In the genomic region with DNA sequence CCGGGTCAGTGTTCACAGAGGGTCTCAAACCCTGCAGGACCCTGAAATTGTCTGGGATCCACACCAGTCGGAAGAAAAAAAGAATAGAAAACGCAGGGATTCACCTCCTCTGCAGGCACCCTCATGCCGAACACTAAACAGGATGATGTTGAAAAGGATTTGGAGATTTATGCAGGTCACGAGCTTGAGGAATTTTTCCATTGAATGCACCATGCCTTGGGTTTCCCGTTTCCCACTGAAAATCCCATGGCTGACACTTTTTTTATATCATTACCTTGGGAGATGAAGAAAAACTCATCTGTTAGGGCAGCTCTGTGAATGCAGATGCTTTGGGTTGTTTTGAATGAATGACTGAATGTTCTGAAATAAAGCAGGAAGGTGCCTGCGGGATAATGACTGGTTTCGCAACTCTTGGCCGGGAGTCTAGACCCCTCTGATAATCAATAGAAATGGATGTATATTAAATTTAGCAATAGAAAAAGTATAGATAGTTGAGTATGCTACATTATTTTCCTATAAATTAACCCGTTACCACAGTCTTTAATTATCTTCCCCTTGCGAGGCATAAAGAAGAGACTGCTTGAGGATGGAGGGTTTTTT, we compare ENCODE assay signal across 22 cellular contexts.
A peak's percentile ranks its signal among the peaks of the same experiment; 100 is the strongest.
DNase-seq lines count a peak whose midpoint lies in the region; ATAC-seq and TF ChIP-seq lines count a peak whose summit lies in the region.
"Had no signal": no experiment of that assay in that cellular context is flagged by ENCODE, and none has a peak within 500 bp of the region (broad histone marks: within the 10 kb centered on the region; RNA-seq: fewer than 3 reads in every experiment).

No MANE protein-coding gene starts in this region.

- H3K23ac ChIP-seq in mesenchymal stem cell (ENCODE audit: low read length in 2 of 2), result no peak overlapping the region

- H3K27me3 ChIP-seq in HUES6 (ENCODE audit: control insufficient read depth, insufficient read depth, low read length) (peaks cover 35% of the 10 kb centered on the region), mesenchymal stem cell (ENCODE audit: control insufficient read depth in 1 of 2, insufficient read depth in 1 of 2, low read length in 2 of 2) (peaks cover 41 to 58% of the 10 kb centered on the region in 2 experiments), gastrocnemius medialis (no peaks in the 10 kb centered on the region)

- H2BK12ac ChIP-seq in mesenchymal stem cell (ENCODE audit: low read length in 2 of 2), result peak overlapping the region in 1 of 2 experiments; percentile 68

- DNase-seq in coronary artery (ENCODE audit: low spot score), result no peak
- no peak for DNase-seq in mesenchymal stem cell
- no peak for DNase-seq in gastrocnemius medialis
- DNase-seq in activated CD4-positive, alpha-beta T cell treated with anti-CD3 and anti-CD28 coated beads, Interleukin-2, amount 10 ng/mL, durations not matched to agents 7 days and 5 days, result no peak
- no peak for DNase-seq in NCI-H1105 treated with DMSO at 0.1 percent for 48 hours (lab: John Stamatoyannopoulos, UW)
- no peak for DNase-seq in effector memory CD8-positive, alpha-beta T cell
- DNase-seq: activated CD4-positive, CD25-positive, alpha-beta regulatory T cell treated with anti-CD3 and anti-CD28 coated beads, Interleukin-2, amount 50 U/mL, for 72 hours; activated CD8-positive, alpha-beta memory T cell treated with anti-CD3 and anti-CD28 coated beads, Interleukin-2, amount 10 ng/mL, durations not matched to agents 7 days and 5 days; activated effector memory CD4-positive, alpha-beta T cell treated with anti-CD3 and anti-CD28 coated beads, Interleukin-2, amount 50 U/mL, for 16 hours; DMS 273 treated with DMSO at 0.1 percent for 48 hours; foreskin melanocyte; immature natural killer cell; MM.1S; NCI-H187; NCI-H510A treated with DMSO at 0.1 percent for 48 hours; occipital lobe; OCI-M1; SHP77 treated with DMSO at 0.1 percent for 48 hours; stimulated activated CD4-positive, alpha-beta T cell treated with anti-CD3 and anti-CD28 coated beads, Interleukin-4, amount 100 ng/mL, for 1 hour; T-helper 17 cell had no signal

- no peaks in the 10 kb centered on the region for H3K79me1 ChIP-seq in mesenchymal stem cell (replicated peaks; ENCODE audit: low read length, poor library complexity, severe bottlenecking)

- H3K4me1 Mint-ChIP-seq in activated CD4-positive, alpha-beta T cell treated with anti-CD3 and anti-CD28 coated beads, Interleukin-2, amount 10 ng/mL, durations not matched to agents 7 days and 5 days, result no peaks in the 10 kb centered on the region
- peaks cover 0 to 5% of the 10 kb centered on the region in 2 donors for H3K4me1 Mint-ChIP-seq in effector memory CD8-positive, alpha-beta T cell (ENCODE audit: low read depth in 2 of 2)
- H3K4me1 Mint-ChIP-seq: activated CD8-positive, alpha-beta memory T cell treated with anti-CD3 and anti-CD28 coated beads, Interleukin-2, amount 10 ng/mL, durations not matched to agents 7 days and 5 days; immature natural killer cell; T-helper 17 cell had no signal

- no peak for ATAC-seq in gastrocnemius medialis
- no peak for ATAC-seq in HG02884 (IDR thresholded peaks at IDR 0.05; ENCODE audit: unreplicated experiment)
- ATAC-seq in effector memory CD8-positive, alpha-beta T cell (replicated peaks), result no peak
- ATAC-seq: activated CD8-positive, alpha-beta memory T cell treated with anti-CD3 and anti-CD28 coated beads, Interleukin-2, amount 10 ng/mL, durations not matched to agents 7 days and 5 days; T-helper 17 cell had no signal

- H3K4me2 ChIP-seq in mesenchymal stem cell (ENCODE audit: low read length, poor library complexity, severe bottlenecking), result peak overlapping the region; percentile 94

- no peaks in the 10 kb centered on the region for H3K36me3 Mint-ChIP-seq in activated CD4-positive, alpha-beta T cell treated with anti-CD3 and anti-CD28 coated beads, Interleukin-2, amount 10 ng/mL, durations not matched to agents 7 days and 5 days (ENCODE audit: low read depth)
- peaks cover 3% of the 10 kb centered on the region for H3K36me3 Mint-ChIP-seq in effector memory CD8-positive, alpha-beta T cell (ENCODE audit: insufficient read depth)
- H3K36me3 Mint-ChIP-seq: activated CD8-positive, alpha-beta memory T cell treated with anti-CD3 and anti-CD28 coated beads, Interleukin-2, amount 10 ng/mL, durations not matched to agents 7 days and 5 days; immature natural killer cell had no signal

- CTCF ChIA-PET in activated CD4-positive, alpha-beta T cell treated with anti-CD3 and anti-CD28 coated beads, Interleukin-2, amount 10 ng/mL, durations not matched to agents 7 days and 5 days (lab: Charles Lee), result no interaction called here

- H3K18ac ChIP-seq in mesenchymal stem cell (ENCODE audit: low read depth in 1 of 2, low read length in 2 of 2), result peak overlapping the region; percentile 59 to 90

- no peak for TF ChIP-seq CTCF in coronary artery (IDR thresholded peaks at IDR 0.05)
- TF ChIP-seq CTCF in gastrocnemius medialis (IDR thresholded peaks at IDR 0.05 in 4 of 5, conservative IDR thresholded peaks at IDR 0.05 in 1 of 5), result no peak

- POLR2A ChIA-PET in activated CD4-positive, alpha-beta T cell treated with anti-CD3 and anti-CD28 coated beads, Interleukin-2, amount 10 ng/mL, durations not matched to agents 7 days and 5 days (lab: Charles Lee), result no interaction called here

- H3K27ac Mint-ChIP-seq in activated CD4-positive, alpha-beta T cell treated with anti-CD3 and anti-CD28 coated beads, Interleukin-2, amount 10 ng/mL, durations not matched to agents 7 days and 5 days, result no peak overlapping the region
- no peak overlapping the region for H3K27ac Mint-ChIP-seq in effector memory CD8-positive, alpha-beta T cell
- H3K27ac Mint-ChIP-seq: activated CD8-positive, alpha-beta memory T cell treated with anti-CD3 and anti-CD28 coated beads, Interleukin-2, amount 10 ng/mL, durations not matched to agents 7 days and 5 days; immature natural killer cell; T-helper 17 cell had no signal

- H3K4me3 Mint-ChIP-seq in activated CD4-positive, alpha-beta T cell treated with anti-CD3 and anti-CD28 coated beads, Interleukin-2, amount 10 ng/mL, durations not matched to agents 7 days and 5 days, result no peak overlapping the region
- no peak overlapping the region for H3K4me3 Mint-ChIP-seq in effector memory CD8-positive, alpha-beta T cell
- H3K4me3 Mint-ChIP-seq: activated CD8-positive, alpha-beta memory T cell treated with anti-CD3 and anti-CD28 coated beads, Interleukin-2, amount 10 ng/mL, durations not matched to agents 7 days and 5 days; immature natural killer cell had no signal

- H2AFZ ChIP-seq in mesenchymal stem cell (ENCODE audit: low read depth, low read length), result no peak overlapping the region

- peaks cover 64% of the 10 kb centered on the region for H3K27me3 Mint-ChIP-seq in activated CD4-positive, alpha-beta T cell treated with anti-CD3 and anti-CD28 coated beads, Interleukin-2, amount 10 ng/mL, durations not matched to agents 7 days and 5 days
- peaks cover 57 to 98% of the 10 kb centered on the region in 2 donors for H3K27me3 Mint-ChIP-seq in effector memory CD8-positive, alpha-beta T cell

- H3K4me3 ChIP-seq in HUES6 (ENCODE audit: low read depth, low read length) (peak overlapping the region; percentile 75), coronary artery (peak overlapping the region; percentile 70), mesenchymal stem cell (ENCODE audit: insufficient read depth in 1 of 2, low read depth in 1 of 2, low read length in 2 of 2) (no peak overlapping the region), gastrocnemius medialis (peak overlapping the region in 3 of 4 donors; percentile 25 to 36 (median 30))

- H2BK120ac ChIP-seq in mesenchymal stem cell (ENCODE audit: low read depth, low read length), result peak overlapping the region; percentile 76

- in situ Hi-C loops in gastrocnemius medialis (cut with MboI; ENCODE audit: low sequenced_read_pairs in 4 of 4), result no loop called here

- peak overlapping the region; percentile 70 to 84 for H3K4ac ChIP-seq in mesenchymal stem cell (ENCODE audit: low read depth in 1 of 2, low read length in 2 of 2)

- 60% methylated on average over 6 of the region's 11 CpGs for WGBS in mesenchymal stem cell

- no peak overlapping the region for H4K91ac ChIP-seq in mesenchymal stem cell (ENCODE audit: low read length)

- TF ChIP-seq POLR2A in gastrocnemius medialis (IDR thresholded peaks at IDR 0.05), result no peak

- peak overlapping the region; percentile 68 for H2BK15ac ChIP-seq in mesenchymal stem cell (ENCODE audit: low read depth, poor library complexity, severe bottlenecking)

- intact Hi-C loops in gastrocnemius medialis (cut with DNase I; ENCODE audit: low total_unique reads), result no loop called here

- H3K36me3 ChIP-seq in HUES6 (ENCODE audit: control insufficient read depth, insufficient read depth, low read length) (no peaks in the 10 kb centered on the region), mesenchymal stem cell (ENCODE audit: control insufficient read depth in 1 of 2, insufficient read depth in 2 of 2, low read depth in 1 of 2, low read length in 2 of 2) (no peaks in the 10 kb centered on the region), gastrocnemius medialis (no peaks in the 10 kb centered on the region)

- H3K9me3 Mint-ChIP-seq in activated CD4-positive, alpha-beta T cell treated with anti-CD3 and anti-CD28 coated beads, Interleukin-2, amount 10 ng/mL, durations not matched to agents 7 days and 5 days, result no peaks in the 10 kb centered on the region
- peaks cover 0 to 3% of the 10 kb centered on the region in 2 donors for H3K9me3 Mint-ChIP-seq in effector memory CD8-positive, alpha-beta T cell
- H3K9me3 Mint-ChIP-seq: immature natural killer cell had no signal

- H3K9me3 ChIP-seq in HUES6 (ENCODE audit: control insufficient read depth, insufficient read depth, low read depth, low read length) (no peaks in the 10 kb centered on the region), mesenchymal stem cell (ENCODE audit: control insufficient read depth, low read length) (no peaks in the 10 kb centered on the region), gastrocnemius medialis (no peaks in the 10 kb centered on the region)

- H3K4me1 ChIP-seq in HUES6 (ENCODE audit: control insufficient read depth, insufficient read depth, low read length), result peaks cover 42% of the 10 kb centered on the region
- H3K4me1 ChIP-seq in mesenchymal stem cell (ENCODE audit: control insufficient read depth, insufficient read depth, low read depth, low read length), result peaks cover 22% of the 10 kb centered on the region
- peaks cover 14 to 33% of the 10 kb centered on the region in 2 donors for H3K4me1 ChIP-seq in gastrocnemius medialis

- peak overlapping the region; percentile 75 for H3K9ac ChIP-seq in HUES6 (ENCODE audit: low read length)
- no peak overlapping the region for H3K9ac ChIP-seq in mesenchymal stem cell (ENCODE audit: low read length)

- no peak overlapping the region for H3K14ac ChIP-seq in mesenchymal stem cell (ENCODE audit: low read length in 2 of 2)

- peak overlapping the region; percentile 48 for H4K8ac ChIP-seq in mesenchymal stem cell (ENCODE audit: low read length)

- no peak overlapping the region for H2BK5ac ChIP-seq in mesenchymal stem cell (ENCODE audit: low read depth, low read length, poor library complexity, severe bottlenecking)

- H3K27ac ChIP-seq in HUES6 (ENCODE audit: low read depth, low read length) (no peak overlapping the region), coronary artery (no peak overlapping the region), mesenchymal stem cell (ENCODE audit: low read length, poor library complexity, severe bottlenecking) (no peak overlapping the region), gastrocnemius medialis (no peak overlapping the region)

- no peak overlapping the region for H2AK5ac ChIP-seq in mesenchymal stem cell (ENCODE audit: low read length, severe bottlenecking)

Comparison
In these comparisons a context has a peak if more than half of its experiments do, and no peak if none do; other contexts are left out.
1. H3K4me3 ChIP-seq: peak in HUES6 (single experiment), coronary artery (single experiment) and gastrocnemius medialis (3 of 4); none in mesenchymal stem cell (0 of 2).